ENCODE assay signal across 16 cellular contexts in genomic region chr11:126637800-126638175, GRCh38.
DNase-seq lines count a peak whose midpoint lies in the region; ATAC-seq and TF ChIP-seq lines count a peak whose summit lies in the region.
"Had no signal": no experiment of that assay in that cellular context is flagged by ENCODE, and none has a peak within 500 bp of the region (broad histone marks: within the 10 kb centered on the region; RNA-seq: fewer than 3 reads in every experiment).

No MANE protein-coding gene starts in this region.

- H3K9me3 Mint-ChIP-seq in Caco-2 (ENCODE audit: unreplicated experiment): no peaks in the 10 kb centered on the region
- H3K9me3 Mint-ChIP-seq: immature natural killer cell, mesothelial cell of epicardium had no signal

- CTCF ChIA-PET in Caco-2 (lab: Charles Lee): no interaction called here

- DNase-seq in AG08395 (ENCODE audit: low spot score): peak; percentile 93
- peak; percentile 34 for DNase-seq in cerebellar cortex (ENCODE audit: low spot score)
- DNase-seq in SIG-M5 (lab: John Stamatoyannopoulos, UW): no peak
- DNase-seq in Caco-2: no peak
- no peak for DNase-seq in NOMO-1 treated with dmso at 0.1 percent for 144 hours (lab: John Stamatoyannopoulos, UW; ENCODE audit: unreplicated experiment)
- DNase-seq: activated CD4-positive, alpha-beta T cell treated with anti-CD3 and anti-CD28 coated beads for 1 hour; activated T-cell treated with anti-CD3 and anti-CD28 coated beads, Interleukin-2, amount 50 U/mL, for 1 hour; DND-41; gastrocnemius medialis; immature natural killer cell; tibial artery had no signal

- peaks cover 15% of the 10 kb centered on the region for H3K4me1 ChIP-seq in HUES48 (ENCODE audit: control insufficient read depth, insufficient read depth, low read length)
- peaks cover 28% of the 10 kb centered on the region for H3K4me1 ChIP-seq in mesodermal cell (ENCODE audit: control insufficient read depth, insufficient read depth, low read length, poor library complexity, severe bottlenecking)
- H3K4me1 ChIP-seq in gastroesophageal sphincter: no peaks in the 10 kb centered on the region
- H3K4me1 ChIP-seq in Caco-2: no peaks in the 10 kb centered on the region; the same call in 1 of the 2 replicates
- H3K4me1 ChIP-seq: gastrocnemius medialis, tibial artery had no signal

- TF ChIP-seq CTCF in gastroesophageal sphincter (IDR thresholded peaks at IDR 0.05) (no peak), Caco-2 (IDR thresholded peaks at IDR 0.05; ENCODE audit: insufficient read depth in 1 of 2, low read depth in 1 of 2, low read length in 1 of 2, severe bottlenecking in 1 of 2, unreplicated experiment in 1 of 2) (no peak)

- intact Hi-C loops in Caco-2 (cut with micrococcal nuclease; ENCODE audit: unreplicated experiment): no loop called here

- H3K27ac Mint-ChIP-seq in Caco-2 (ENCODE audit: unreplicated experiment): no peak overlapping the region
- H3K27ac Mint-ChIP-seq: immature natural killer cell, mesothelial cell of epicardium had no signal

- no peaks in the 10 kb centered on the region for H3K9me3 ChIP-seq in HUES48 (ENCODE audit: control insufficient read depth, insufficient read depth, low read length)
- H3K9me3 ChIP-seq in mesodermal cell (ENCODE audit: control insufficient read depth, low read length): no peaks in the 10 kb centered on the region
- H3K9me3 ChIP-seq in gastroesophageal sphincter: no peaks in the 10 kb centered on the region
- H3K9me3 ChIP-seq in Caco-2: no peaks in the 10 kb centered on the region
- H3K9me3 ChIP-seq: BLaER1 treated with 17β-estradiol and CSF1 and Interleukin-3, amounts not matched to agents 10 nM and 100 nM; gastrocnemius medialis; tibial artery had no signal

- H3K4me3 ChIP-seq in HUES48 (ENCODE audit: low read depth, low read length): no peak overlapping the region
- H3K4me3 ChIP-seq in mesodermal cell (ENCODE audit: extremely low read depth, insufficient read depth, low read length, poor library complexity, severe bottlenecking): no peak overlapping the region
- H3K4me3 ChIP-seq in gastroesophageal sphincter: no peak overlapping the region
- H3K4me3 ChIP-seq in Caco-2 (ENCODE audit: low read depth, low read length): no peak overlapping the region
- H3K4me3 ChIP-seq: BLaER1 treated with 17β-estradiol and CSF1 and Interleukin-3, amounts not matched to agents 10 nM and 100 nM; gastrocnemius medialis; tibial artery had no signal

- no peak overlapping the region for H3K4me3 Mint-ChIP-seq in Caco-2 (ENCODE audit: unreplicated experiment)
- H3K4me3 Mint-ChIP-seq: immature natural killer cell, mesothelial cell of epicardium had no signal

- no peaks in the 10 kb centered on the region for H3K4me1 Mint-ChIP-seq in Caco-2 (ENCODE audit: low read depth, unreplicated experiment)
- H3K4me1 Mint-ChIP-seq: immature natural killer cell had no signal

- no peak for TF ChIP-seq POLR2A in gastroesophageal sphincter (IDR thresholded peaks at IDR 0.05)

- H3K27me3 ChIP-seq in HUES48 (ENCODE audit: control insufficient read depth, insufficient read depth, low read length) (no peaks in the 10 kb centered on the region), gastroesophageal sphincter (peaks cover 43% of the 10 kb centered on the region), Caco-2 (replicated peaks; ENCODE audit: control insufficient read depth, insufficient read depth, low read length) (no peaks in the 10 kb centered on the region; the same call in 1 of the 2 replicates)
- H3K27me3 ChIP-seq: BLaER1 treated with 17β-estradiol and CSF1 and Interleukin-3, amounts not matched to agents 10 nM and 100 nM had no signal

- H3K36me3 Mint-ChIP-seq in Caco-2 (ENCODE audit: insufficient read depth, unreplicated experiment): no peaks in the 10 kb centered on the region
- H3K36me3 Mint-ChIP-seq: immature natural killer cell, mesothelial cell of epicardium had no signal

- H3K9ac ChIP-seq in HUES48 (ENCODE audit: low read depth, low read length): no peak overlapping the region
- H3K9ac ChIP-seq: BLaER1 treated with 17β-estradiol and CSF1 and Interleukin-3, amounts not matched to agents 10 nM and 100 nM had no signal

- H3K27me3 Mint-ChIP-seq in Caco-2 (ENCODE audit: insufficient read depth, unreplicated experiment): peaks cover 20% of the 10 kb centered on the region

- H3K27ac ChIP-seq in HUES48 (ENCODE audit: low read depth, low read length): peak overlapping the region; percentile 52
- peak overlapping the region; percentile 3 for H3K27ac ChIP-seq in mesodermal cell (ENCODE audit: low read depth, low read length, severe bottlenecking)
- H3K27ac ChIP-seq in gastroesophageal sphincter: no peak overlapping the region
- H3K27ac ChIP-seq: BLaER1 treated with 17β-estradiol and CSF1 and Interleukin-3, amounts not matched to agents 10 nM and 100 nM; gastrocnemius medialis; tibial artery had no signal

- no peak for TF ChIP-seq EP300 in gastroesophageal sphincter (IDR thresholded peaks at IDR 0.05)

- WGBS in mesodermal cell (ENCODE audit: insufficient coverage in 2 of 2), 2 experiments: 63 to 67% methylated on average over 1 of the region's 2 CpGs
- 67 to 68% methylated on average over 2 of the region's 2 CpGs for WGBS in gastroesophageal sphincter (ENCODE audit: low coverage in 1 of 2), 2 donors

- POLR2A ChIA-PET in Caco-2 (lab: Charles Lee): no interaction called here

- no peaks in the 10 kb centered on the region for H3K36me3 ChIP-seq in HUES48 (ENCODE audit: control insufficient read depth, insufficient read depth, low read length)
- no peaks in the 10 kb centered on the region for H3K36me3 ChIP-seq in mesodermal cell (ENCODE audit: control insufficient read depth, insufficient read depth, low read length)
- no peaks in the 10 kb centered on the region for H3K36me3 ChIP-seq in gastroesophageal sphincter
- no peaks in the 10 kb centered on the region for H3K36me3 ChIP-seq in Caco-2 (ENCODE audit: control insufficient read depth, insufficient read depth, low read length)
- H3K36me3 ChIP-seq: BLaER1 treated with 17β-estradiol and CSF1 and Interleukin-3, amounts not matched to agents 10 nM and 100 nM; gastrocnemius medialis; tibial artery had no signal

- BruUV-seq in Caco-2 (replicated peaks; lab: Mats Ljungman, UMichigan): no TSS peak

- no peak for ATAC-seq in gastroesophageal sphincter
- ATAC-seq: gastrocnemius medialis had no signal

Comparison
In these comparisons a context has a peak if more than half of its experiments do, and no peak if none do; other contexts are left out.
1. DNase-seq: peak in AG08395 (single experiment) and cerebellar cortex (single experiment); none in SIG-M5 (single experiment), Caco-2 (0 of 2) and NOMO-1 treated with dmso at 0.1 percent for 144 hours (single experiment).
2. H3K27ac ChIP-seq: peak in HUES48 (single experiment) and mesodermal cell (single experiment); none in gastroesophageal sphincter (0 of 4).